Comparison of ENCODE assay signal across 10 cellular contexts in the genomic region with DNA sequence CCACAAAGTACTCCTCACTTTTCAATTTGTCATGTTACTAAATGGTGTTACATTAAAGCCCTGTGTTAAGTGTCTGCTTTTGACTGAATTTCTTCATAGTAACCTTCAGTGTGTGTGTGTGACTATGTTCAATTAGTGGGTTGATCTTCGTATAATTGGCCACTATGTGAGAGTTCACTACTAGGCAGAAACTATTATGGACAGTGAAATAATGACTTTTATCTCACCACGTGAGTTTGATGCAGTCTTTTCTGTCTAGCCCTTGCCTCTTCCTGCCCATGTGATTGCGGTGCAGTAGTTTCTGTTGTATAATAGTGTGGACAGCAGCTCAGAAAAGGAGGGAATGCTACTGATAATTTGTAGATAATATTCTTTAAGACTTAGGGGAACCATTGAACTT. TPM values are rescaled to one million over a fixed set of nuclear protein-coding genes. Genes with fewer than 3 reads are reported as not detected.
DNase-seq lines count a peak whose midpoint lies in the region; ATAC-seq and TF ChIP-seq lines count a peak whose summit lies in the region.
"Had no signal": no experiment of that assay in that cellular context is flagged by ENCODE, and none has a peak within 500 bp of the region (broad histone marks: within the 10 kb centered on the region; RNA-seq: fewer than 3 reads in every experiment).

No MANE protein-coding gene starts in this region.

- DNase-seq in activated T-cell treated with anti-CD3 and anti-CD28 coated beads, Interleukin-2, amount 50 U/mL, for 72 hours = no peak
- DNase-seq in activated T-cell treated with anti-CD3 and anti-CD28 coated beads, Interleukin-2, amount 50 U/mL, for 1 hour = no peak
- peak; percentile 31 for DNase-seq in NB4 (ENCODE audit: low read depth)
- DNase-seq in activated naive CD8-positive, alpha-beta T cell treated with anti-CD3 and anti-CD28 coated beads, Interleukin-2, amount 50 U/mL, for 24 hours = no peak
- no peak for DNase-seq in putamen (ENCODE audit: low spot score)
- DNase-seq in NCI-H1930 (lab: John Stamatoyannopoulos, UW) = no peak
- DNase-seq: AML-193, NCI-H748 treated with DMSO at 0.1 percent for 48 hours had no signal

- TF ChIP-seq POLR2A in NB4 (IDR thresholded peaks at IDR 0.05; ENCODE audit: extremely low read depth, insufficient read length) = no peak

- peak overlapping the region; percentile 85 for H3K27ac Mint-ChIP-seq in activated T-cell treated with anti-CD3 and anti-CD28 coated beads, Interleukin-2, amount 50 U/mL, for 72 hours
- H3K27ac Mint-ChIP-seq in activated naive CD8-positive, alpha-beta T cell treated with anti-CD3 and anti-CD28 coated beads, Interleukin-2, amount 50 U/mL, for 24 hours = peak overlapping the region; percentile 78

- no peak overlapping the region for H3K4me2 ChIP-seq in skeletal muscle satellite cell (ENCODE audit: low read length)

- H3K9ac ChIP-seq in skeletal muscle satellite cell (ENCODE audit: low read depth, low read length) = peak overlapping the region; percentile 14

- H3K4me1 ChIP-seq in skeletal muscle satellite cell (ENCODE audit: control insufficient read depth, insufficient read depth, low read length) = peaks cover 23% of the 10 kb centered on the region

- H3K36me3 ChIP-seq in skeletal muscle satellite cell (ENCODE audit: insufficient read depth, low read length) = peaks cover 47% of the 10 kb centered on the region

- peaks cover 10 to 28% of the 10 kb centered on the region in 2 donors for H3K36me3 Mint-ChIP-seq in activated T-cell treated with anti-CD3 and anti-CD28 coated beads, Interleukin-2, amount 50 U/mL, for 72 hours (ENCODE audit: insufficient read depth in 2 of 2)
- H3K36me3 Mint-ChIP-seq in activated naive CD8-positive, alpha-beta T cell treated with anti-CD3 and anti-CD28 coated beads, Interleukin-2, amount 50 U/mL, for 24 hours (ENCODE audit: low read depth) = peaks cover 58% of the 10 kb centered on the region

- no peaks in the 10 kb centered on the region for H3K27me3 ChIP-seq in skeletal muscle satellite cell (ENCODE audit: control insufficient read depth, insufficient read depth, low read length)

- no peak overlapping the region for H3K4me3 Mint-ChIP-seq in activated T-cell treated with anti-CD3 and anti-CD28 coated beads, Interleukin-2, amount 50 U/mL, for 72 hours
- H3K4me3 Mint-ChIP-seq in activated naive CD8-positive, alpha-beta T cell treated with anti-CD3 and anti-CD28 coated beads, Interleukin-2, amount 50 U/mL, for 24 hours = no peak overlapping the region

- peaks cover 26% of the 10 kb centered on the region for H3K4me1 Mint-ChIP-seq in activated T-cell treated with anti-CD3 and anti-CD28 coated beads, Interleukin-2, amount 50 U/mL, for 72 hours (ENCODE audit: low read depth)
- peaks cover 36% of the 10 kb centered on the region for H3K4me1 Mint-ChIP-seq in activated naive CD8-positive, alpha-beta T cell treated with anti-CD3 and anti-CD28 coated beads, Interleukin-2, amount 50 U/mL, for 24 hours

- H3K9me3 Mint-ChIP-seq in activated T-cell treated with anti-CD3 and anti-CD28 coated beads, Interleukin-2, amount 50 U/mL, for 72 hours = no peaks in the 10 kb centered on the region
- no peaks in the 10 kb centered on the region for H3K9me3 Mint-ChIP-seq in activated naive CD8-positive, alpha-beta T cell treated with anti-CD3 and anti-CD28 coated beads, Interleukin-2, amount 50 U/mL, for 24 hours

- H3K4me3 ChIP-seq in NB4 (ENCODE audit: low read depth, low read length) (peak overlapping the region; percentile 62), skeletal muscle satellite cell (ENCODE audit: low read length) (no peak overlapping the region)

- H3K27me3 Mint-ChIP-seq in activated T-cell treated with anti-CD3 and anti-CD28 coated beads, Interleukin-2, amount 50 U/mL, for 72 hours (ENCODE audit: low read depth) = no peaks in the 10 kb centered on the region
- no peaks in the 10 kb centered on the region for H3K27me3 Mint-ChIP-seq in activated naive CD8-positive, alpha-beta T cell treated with anti-CD3 and anti-CD28 coated beads, Interleukin-2, amount 50 U/mL, for 24 hours

- H3K9me3 ChIP-seq in skeletal muscle satellite cell (replicated peaks; ENCODE audit: low read length) = no peaks in the 10 kb centered on the region

- TF ChIP-seq CTCF in NB4 (IDR thresholded peaks at IDR 0.05; ENCODE audit: low read depth, low read length) = no peak

- ATAC-seq in activated T-cell treated with anti-CD3 and anti-CD28 coated beads, Interleukin-2, amount 50 U/mL, for 72 hours (replicated peaks in 1 of 2) = no peak
- ATAC-seq in activated naive CD8-positive, alpha-beta T cell treated with anti-CD3 and anti-CD28 coated beads, Interleukin-2, amount 50 U/mL, for 24 hours = no peak
- ATAC-seq in HG03095 (IDR thresholded peaks at IDR 0.05; ENCODE audit: unreplicated experiment) = no peak

RNA-seq across cellular contexts. Expression of a gene that starts 1.8 kb away (rescaled TPM):
- 10 to 100 TPM; 26.9 to 28.0 TPM for total RNA-seq in activated T-cell treated with anti-CD3 and anti-CD28 coated beads, Interleukin-2, amount 50 U/mL, for 72 hours
- 5.8 and 6.6 TPM in 2 replicates for total RNA-seq in skeletal muscle satellite cell (2012; rRNA removed)

RNA-seq across cellular contexts. Expression of a gene that starts 32.1 kb away (rescaled TPM):
- 100 to 1,000 TPM; 572 to 714 TPM for total RNA-seq in activated T-cell treated with anti-CD3 and anti-CD28 coated beads, Interleukin-2, amount 50 U/mL, for 72 hours
- 571 and 642 TPM in 2 replicates for total RNA-seq in skeletal muscle satellite cell (2012; rRNA removed)

RNA-seq across cellular contexts. Expression of a gene that starts 50.0 kb away (rescaled TPM):
- total RNA-seq in activated T-cell treated with anti-CD3 and anti-CD28 coated beads, Interleukin-2, amount 50 U/mL, for 72 hours = under 1 TPM in 1 of 2 donors, not detected in 1; 0.44 TPM
- total RNA-seq in skeletal muscle satellite cell (2012; rRNA removed) = not detected in 2 replicates
